ENCODE assay signal across 18 cellular contexts in genomic region chr21:20617130-20617529, GRCh38.
DNase-seq lines count a peak whose midpoint lies in the region; ATAC-seq lines count a peak whose summit lies in the region.
"Had no signal": no experiment of that assay in that cellular context is flagged by ENCODE, and none has a peak within 500 bp of the region (broad histone marks: within the 10 kb centered on the region; RNA-seq: fewer than 3 reads in every experiment).

No MANE protein-coding gene starts in this region.

- ATAC-seq in HG03520 (IDR thresholded peaks at IDR 0.05; ENCODE audit: unreplicated experiment) = no peak
- ATAC-seq in GM18519 (IDR thresholded peaks at IDR 0.05; ENCODE audit: low FRiP score, unreplicated experiment) = no peak

- H3K79me1 ChIP-seq in neuronal stem cell (ENCODE audit: low read depth, low read length) = no peaks in the 10 kb centered on the region

- no peak overlapping the region for H2BK15ac ChIP-seq in neuronal stem cell (ENCODE audit: low read length)

- H3K4me2 ChIP-seq in neuronal stem cell (ENCODE audit: insufficient read depth, low read length, poor library complexity, severe bottlenecking) = no peak overlapping the region

- peak; percentile 78 for DNase-seq in NCI-H1105 treated with DMSO at 0.1 percent for 48 hours (lab: John Stamatoyannopoulos, UW)
- DNase-seq in NCI-H510A (lab: John Stamatoyannopoulos, UW) = peak; percentile 40
- DNase-seq in iPS DF 19.7 (ENCODE audit: low read depth, low spot score) = peak; percentile 61
- DNase-seq in neuronal stem cell (ENCODE audit: low spot score) = peak; percentile 0
- DNase-seq in activated CD4-positive, alpha-beta T cell treated with anti-CD3 and anti-CD28 coated beads for 48 hours = no peak
- DNase-seq: CD4-positive, alpha-beta T cell; DMS79 treated with DMSO at 0.1 percent for 48 hours; KBM-7; NCI-H1048; NCI-H2081 treated with DMSO at 0.1 percent for 48 hours; NCI-H226; NCI-H82; T-helper 1 cell had no signal

- H3K4ac ChIP-seq in neuronal stem cell (ENCODE audit: low read length) = no peak overlapping the region

- WGBS in neuronal stem cell (ENCODE audit: extremely low coverage in 2 of 2, insufficient read length in 2 of 2, insufficient replicate concordance in 1 of 2), 2 donors = no CpG with 5 or more reads among the region's 6 CpGs

- H3K27me3 ChIP-seq in neuronal stem cell (ENCODE audit: control insufficient read depth in 3 of 3, insufficient read depth in 3 of 3, low read depth in 1 of 3, low read length in 3 of 3) = no peaks in the 10 kb centered on the region

- H3K14ac ChIP-seq in neuronal stem cell (ENCODE audit: low read length) = no peak overlapping the region

- H4K91ac ChIP-seq in neuronal stem cell (ENCODE audit: low read depth, low read length, poor library complexity) = no peak overlapping the region

- H2BK12ac ChIP-seq in neuronal stem cell (ENCODE audit: low read length) = no peak overlapping the region

- H2BK5ac ChIP-seq in neuronal stem cell (ENCODE audit: low read length) = no peak overlapping the region

- H3K4me3 ChIP-seq in neuronal stem cell (ENCODE audit: low read length in 2 of 2) = no peak overlapping the region
- H3K4me3 ChIP-seq: HAP-1, SK-N-MC had no signal

- H3K4me1 ChIP-seq in neuronal stem cell (ENCODE audit: control insufficient read depth in 2 of 2, insufficient read depth in 1 of 2, low read depth in 1 of 2, low read length in 2 of 2) = peaks cover 0 to 3% of the 10 kb centered on the region in 2 donors
- H3K4me1 ChIP-seq: HAP-1 had no signal

- no peak overlapping the region for H2BK120ac ChIP-seq in neuronal stem cell (ENCODE audit: low read depth, low read length)

- H4K8ac ChIP-seq in neuronal stem cell (ENCODE audit: low read depth, low read length) = no peak overlapping the region

- H3K27ac ChIP-seq in neuronal stem cell (replicated peaks; ENCODE audit: low read length) = no peak overlapping the region
- H3K27ac ChIP-seq: HL-60, SK-N-MC had no signal

- no peaks in the 10 kb centered on the region for H3K36me3 ChIP-seq in neuronal stem cell (replicated peaks in 1 of 2; ENCODE audit: control insufficient read depth in 2 of 2, insufficient read depth in 2 of 2, low read length in 2 of 2)
- H3K36me3 ChIP-seq: HAP-1 had no signal

- H2AFZ ChIP-seq in neuronal stem cell (ENCODE audit: low read length) = no peak overlapping the region

- no peaks in the 10 kb centered on the region for H3K9me3 ChIP-seq in neuronal stem cell (replicated peaks in 1 of 2; ENCODE audit: control insufficient read depth in 2 of 2, insufficient read depth in 1 of 2, low read depth in 1 of 2, low read length in 2 of 2)
- H3K9me3 ChIP-seq: HAP-1 had no signal

- H3K23ac ChIP-seq in neuronal stem cell (ENCODE audit: low read depth, low read length, poor library complexity) = no peak overlapping the region

- H3K18ac ChIP-seq in neuronal stem cell (ENCODE audit: low read length) = no peak overlapping the region

- H2AK5ac ChIP-seq in neuronal stem cell (ENCODE audit: low read depth, low read length) = no peak overlapping the region

- H3K9ac ChIP-seq in neuronal stem cell (ENCODE audit: low read depth, low read length, poor library complexity) = no peak overlapping the region
